24 cellular contexts compared by ENCODE assay signal in the genomic region with DNA sequence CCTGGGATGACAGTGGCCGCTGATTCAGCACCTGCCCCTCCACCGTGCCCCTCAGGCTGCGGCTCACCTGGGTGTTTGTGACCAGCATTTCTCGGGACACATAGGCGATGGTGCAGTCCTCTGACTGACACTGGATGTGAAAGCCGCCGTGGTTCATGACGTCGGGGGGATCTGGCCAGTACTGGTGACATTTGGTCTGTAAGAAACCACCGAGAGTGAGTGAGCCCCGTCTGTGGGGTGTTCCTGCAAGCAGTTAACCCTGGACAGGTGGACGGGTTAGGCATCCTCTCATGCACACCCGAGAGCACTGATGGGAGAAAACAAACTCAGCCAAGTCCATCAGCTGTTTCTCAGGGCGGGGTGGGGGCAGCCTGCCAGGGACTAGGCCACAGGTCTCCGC.
DNase-seq lines count a peak whose midpoint lies in the region; ATAC-seq, FAIRE-seq and TF ChIP-seq lines count a peak whose summit lies in the region.
"Had no signal": no experiment of that assay in that cellular context is flagged by ENCODE, and none has a peak within 500 bp of the region (broad histone marks: within the 10 kb centered on the region; RNA-seq: fewer than 3 reads in every experiment).

No MANE protein-coding gene starts in this region.

- H2AFZ ChIP-seq in GM12878 (ENCODE audit: control insufficient read depth, low read depth, low read length) (no peak overlapping the region), MM.1S (ENCODE audit: low read length) (no peak overlapping the region)

- RAD21 ChIA-PET in GM12878 (lab: Charles Lee; ENCODE audit: unreplicated experiment), result no interaction called here

- TF ChIP-seq EP300 in GM12878 (IDR thresholded peaks at IDR 0.05; ENCODE audit: borderline replicate concordance in 1 of 2, control insufficient read depth in 1 of 2, low read depth in 2 of 2, low read length in 2 of 2), result no peak

- H3K27me3 ChIP-seq in GM12878 (replicated peaks in 1 of 2; ENCODE audit: control insufficient read depth in 2 of 2, insufficient read depth in 2 of 2, low read length in 1 of 2), result peaks cover 0 to 2% of the 10 kb centered on the region in 2 experiments; a peak in 1 of 4 replicates
- no peaks in the 10 kb centered on the region for H3K27me3 ChIP-seq in MM.1S (replicated peaks; ENCODE audit: insufficient read depth, low read length)

- DNase-seq in GM13976 (ENCODE audit: low spot score), result peak; percentile 40
- no peak for DNase-seq in GM12878 (ENCODE audit: low read depth, low spot score)
- DNase-seq in myocyte (ENCODE audit: low read depth), result peak; percentile 21
- DNase-seq in MM.1S, result no peak
- no peak for DNase-seq in inferior parietal cortex (ENCODE audit: extremely low spot score)
- DNase-seq in H4 (ENCODE audit: low spot score), result no peak
- no peak for DNase-seq in activated CD4-positive, CD25-positive, alpha-beta regulatory T cell treated with anti-CD3 and anti-CD28 coated beads, Interleukin-2, amount 50 U/mL, for 72 hours
- DNase-seq: ACHN; BE2C; C1 segment of cervical spinal cord; CD4-positive, CD25-positive, alpha-beta regulatory T cell; CD8-positive, alpha-beta memory T cell; COR-L47; DMS 273 treated with DMSO at 0.1 percent for 48 hours; DMS53; DND-41; EL; HCEC 1CT; IMR-90 had no signal

- H3K36me3 ChIP-seq in GM12878 (ENCODE audit: control insufficient read depth in 2 of 2, insufficient read depth in 2 of 2, low read length in 1 of 2), result no peaks in the 10 kb centered on the region
- no peaks in the 10 kb centered on the region for H3K36me3 ChIP-seq in MM.1S (replicated peaks; ENCODE audit: insufficient read depth, low read length)
- H3K36me3 ChIP-seq: BE2C had no signal

- H3K9ac ChIP-seq in GM12878 (ENCODE audit: control insufficient read depth, insufficient read depth, low read length) (no peak overlapping the region), MM.1S (ENCODE audit: low read length) (no peak overlapping the region)

- H3K79me2 ChIP-seq in GM12878 (ENCODE audit: control insufficient read depth, insufficient read depth, low read length), result no peaks in the 10 kb centered on the region
- H3K79me2 ChIP-seq in MM.1S (ENCODE audit: low read length), result no peaks in the 10 kb centered on the region

- no TSS peak for BruUV-seq in GM12878 (replicated peaks; lab: Mats Ljungman, UMichigan)

- TF ChIP-seq CTCF in GM13976 (IDR thresholded peaks at IDR 0.05; ENCODE audit: borderline replicate concordance, control extremely low read depth, extremely low read depth, insufficient read depth, missing control alignments) (no peak), GM12878 (IDR thresholded peaks at IDR 0.05 in 2 of 3, conservative IDR thresholded peaks at IDR 0.05 in 1 of 3; ENCODE audit: control insufficient read depth in 2 of 3, extremely low read depth in 1 of 3, insufficient read depth in 1 of 3, low read depth in 3 of 3, low read length in 3 of 3) (no peak), MM.1S (IDR thresholded peaks at IDR 0.05; ENCODE audit: low read length) (no peak)

- H3K9me2 ChIP-seq in MM.1S (replicated peaks; ENCODE audit: insufficient read depth, low read length), result no peaks in the 10 kb centered on the region

- H3F3A ChIP-seq in MM.1S (ENCODE audit: insufficient read depth, low read length), result no peaks in the 10 kb centered on the region

- H3K4me3 ChIP-seq in GM12878 (no peak overlapping the region), MM.1S (ENCODE audit: low read length) (no peak overlapping the region)
- H3K4me3 ChIP-seq: K562 had no signal

- H3K9me3 ChIP-seq in GM12878 (replicated peaks; ENCODE audit: control insufficient read depth, insufficient read depth, low read length) (peaks cover 1% of the 10 kb centered on the region; the same call in 1 of the 3 replicates), MM.1S (replicated peaks; ENCODE audit: insufficient read depth, low read length) (no peaks in the 10 kb centered on the region)
- H3K9me3 ChIP-seq: BE2C had no signal

- in situ Hi-C loops in GM13976 (cut with MboI; ENCODE audit: low sequenced_read_pairs, unreplicated experiment) (no loop called here), GM12878 (cut with MboI) (no loop called here)

- H3K4me2 ChIP-seq in GM12878 (ENCODE audit: control insufficient read depth, insufficient read depth), result no peak overlapping the region; the same call in 1 of the 2 replicates
- H3K4me2 ChIP-seq in MM.1S (ENCODE audit: low read depth, low read length), result no peak overlapping the region

- H3K4me1 ChIP-seq in GM12878 (ENCODE audit: control insufficient read depth, insufficient read depth, low read length), result peaks cover 34% of the 10 kb centered on the region
- H3K4me1 ChIP-seq in MM.1S (ENCODE audit: low read length), result peaks cover 5% of the 10 kb centered on the region; the same call in 1 of the 2 replicates
- H3K4me1 ChIP-seq: BE2C had no signal

- POLR2A ChIA-PET in GM12878 (lab: Charles Lee), result no interaction called here

- H4K20me1 ChIP-seq in GM12878 (ENCODE audit: control insufficient read depth, insufficient read depth) (no peaks in the 10 kb centered on the region), MM.1S (ENCODE audit: insufficient read depth, low read length) (no peaks in the 10 kb centered on the region)

- SMC1A ChIA-PET in GM12878 (lab: Charles Lee; ENCODE audit: uncharacterized antibody, unreplicated experiment), result no interaction called here

- CTCF ChIA-PET in GM12878 (lab: Yijun Ruan, JAX), result no interaction called here

- TF ChIP-seq RAD21 in GM12878 (IDR thresholded peaks at IDR 0.05; ENCODE audit: insufficient read depth, low read depth, low read length), result no peak

- peak; percentile 58 for ATAC-seq in GM12878
- ATAC-seq: K562 had no signal

- TF ChIP-seq POLR2A in GM12878 (IDR thresholded peaks at IDR 0.05; ENCODE audit: low read depth, low read length), result no peak

- WGBS in GM12878 (ENCODE audit: insufficient coverage, insufficient replicate concordance, low lambda C conversion rate, missing lambda C conversion rate), result 76% methylated on average over 15 of the region's 15 CpGs

- intact Hi-C loops in GM12878 (cut with micrococcal nuclease; ENCODE audit: unreplicated experiment), result loop anchor here (5.0 kb wide), 1 partner anchor 84 kb away; no protein-coding TSS in a partner anchor

- H3K27ac ChIP-seq in GM12878 (ENCODE audit: control insufficient read depth, insufficient read depth), result no peak overlapping the region
- no peak overlapping the region for H3K27ac ChIP-seq in MM.1S (ENCODE audit: low read length)

- no peak for FAIRE-seq in GM12878 (lab: Jason Lieb, UNC)
- FAIRE-seq: A204.1, G401.6, H54, HTR-8/SVneo, K562 had no signal

TF ChIP-seq in GM12878, 131 proteins besides CTCF, POLR2A, EP300 and RAD21:
- peak; percentile 50; the same call in 1 of the 2 replicates for TF ChIP-seq CBFB (IDR thresholded peaks at IDR 0.05; ENCODE audit: low read depth)
- TF ChIP-seq DPF2 (IDR thresholded peaks at IDR 0.05), result no peak
- peak; percentile 60 for TF ChIP-seq CREM (IDR thresholded peaks at IDR 0.05; ENCODE audit: low read depth)
- 0 out of 4 replicates have a peak, but pooled peaks of 1 of the 2 experiments have one; percentile 6 for TF ChIP-seq BHLHE40 (IDR thresholded peaks at IDR 0.05; ENCODE audit: borderline replicate concordance in 1 of 2, low read depth in 2 of 2, low read length in 1 of 2)
- peak; percentile 55; the same call in 1 of the 2 replicates for TF ChIP-seq TCF12 (IDR thresholded peaks at IDR 0.05; ENCODE audit: low read depth, low read length)
- TF ChIP-seq, protein P1, sequence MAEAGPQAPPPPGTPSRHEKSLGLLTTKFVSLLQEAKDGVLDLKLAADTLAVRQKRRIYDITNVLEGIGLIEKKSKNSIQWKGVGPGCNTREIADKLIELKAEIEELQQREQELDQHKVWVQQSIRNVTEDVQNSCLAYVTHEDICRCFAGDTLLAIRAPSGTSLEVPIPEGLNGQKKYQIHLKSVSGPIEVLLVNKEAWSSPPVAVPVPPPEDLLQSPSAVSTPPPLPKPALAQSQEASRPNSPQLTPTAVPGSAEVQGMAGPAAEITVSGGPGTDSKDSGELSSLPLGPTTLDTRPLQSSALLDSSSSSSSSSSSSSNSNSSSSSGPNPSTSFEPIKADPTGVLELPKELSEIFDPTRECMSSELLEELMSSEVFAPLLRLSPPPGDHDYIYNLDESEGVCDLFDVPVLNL (IDR thresholded peaks at IDR 0.05; ENCODE audit: low read depth, low read length), result no peak
- 0 out of 2 replicates have a peak, but pooled peaks have one; percentile 40 for TF ChIP-seq PAX5 (IDR thresholded peaks at IDR 0.05; ENCODE audit: borderline replicate concordance, low read depth, low read length)
- TF ChIP-seq KAT2A (conservative IDR thresholded peaks at IDR 0.05; ENCODE audit: control insufficient read depth, low read depth, low read length), result no peak
- peak; percentile 87 for TF ChIP-seq RUNX3 (IDR thresholded peaks at IDR 0.05; ENCODE audit: low read length)

Comparison
In these comparisons a context has a peak if more than half of its experiments do, and no peak if none do; other contexts are left out.
1. DNase-seq: peak in GM13976 (single experiment) and myocyte (single experiment); none in GM12878 (single experiment), MM.1S (single experiment), inferior parietal cortex (single experiment), H4 (single experiment) and activated CD4-positive, CD25-positive, alpha-beta regulatory T cell treated with anti-CD3 and anti-CD28 coated beads, Interleukin-2, amount 50 U/mL, for 72 hours (single experiment).